8 cellular contexts compared by ENCODE assay signal in the genomic region with DNA sequence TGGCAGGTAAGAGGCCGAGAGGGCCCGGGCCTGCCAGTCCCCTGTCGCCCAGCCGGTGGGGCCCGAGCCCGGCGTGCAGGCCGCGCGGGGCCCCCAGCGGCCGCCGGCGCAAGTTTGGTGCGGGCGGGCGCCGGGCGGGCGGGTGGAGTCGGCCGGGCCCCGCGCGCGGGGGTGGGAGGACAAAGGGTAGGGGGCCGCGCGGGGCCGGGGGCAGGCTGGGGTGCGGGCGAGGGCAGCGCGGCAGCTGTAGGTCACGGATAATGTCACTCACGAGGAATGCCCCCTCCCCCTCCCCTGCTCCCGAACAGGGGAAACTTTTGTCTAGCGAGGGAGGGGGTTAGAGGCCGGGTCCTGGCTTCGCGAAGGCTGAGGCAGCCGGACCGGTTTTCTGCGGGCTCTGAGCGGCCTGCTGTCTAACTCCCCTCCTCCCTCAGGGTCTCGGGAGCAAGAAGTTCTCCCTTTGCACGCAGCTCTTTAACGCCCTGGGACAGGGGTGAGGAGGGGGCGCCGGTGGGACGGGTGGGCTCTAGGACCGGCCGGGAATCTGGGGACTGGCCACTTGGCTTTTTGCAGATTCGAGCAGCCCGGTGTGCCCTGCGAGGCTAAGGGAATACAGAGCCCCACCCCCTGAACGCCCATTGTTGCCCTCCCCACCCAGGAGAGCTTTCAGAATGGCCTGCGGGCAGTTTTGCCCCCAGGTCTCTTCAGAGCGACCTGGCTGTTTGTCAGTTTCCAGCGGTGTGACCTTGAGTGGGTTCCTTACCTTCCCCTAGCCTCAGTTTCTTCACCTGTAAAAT. TPM values are rescaled to one million over a fixed set of nuclear protein-coding genes. Genes with fewer than 3 reads are reported as not detected.
DNase-seq lines count a peak whose midpoint lies in the region; ATAC-seq and TF ChIP-seq lines count a peak whose summit lies in the region.

No MANE protein-coding gene starts in this region.

- peak overlapping the region; percentile 94 for H3K27ac ChIP-seq in vagina

- no peaks in the 10 kb centered on the region for H3K9me3 Mint-ChIP-seq in activated naive CD4-positive, alpha-beta T cell treated with anti-CD3 and anti-CD28 coated beads, Interleukin-2, amount 50 U/mL, for 72 hours

- intact Hi-C loops in vagina (cut with DNase I): no loop called here

- TF ChIP-seq POLR2A in vagina (IDR thresholded peaks at IDR 0.05): no peak

- no peaks in the 10 kb centered on the region for H3K36me3 Mint-ChIP-seq in activated naive CD4-positive, alpha-beta T cell treated with anti-CD3 and anti-CD28 coated beads, Interleukin-2, amount 50 U/mL, for 72 hours

- no peaks in the 10 kb centered on the region for H3K9me3 ChIP-seq in vagina

- peak overlapping the region; percentile 93 for H3K4me3 ChIP-seq in H7 (ENCODE audit: insufficient read depth, low read depth, low read length)
- H3K4me3 ChIP-seq in vagina: peak overlapping the region; percentile 75 to 96

- peak; percentile 65 to 66 for ATAC-seq in activated naive CD4-positive, alpha-beta T cell treated with anti-CD3 and anti-CD28 coated beads, Interleukin-2, amount 50 U/mL, for 72 hours
- peak; percentile 27 for ATAC-seq in omental fat pad (ENCODE audit: low FRiP score)
- no peak for ATAC-seq in HG02970 (IDR thresholded peaks at IDR 0.05; ENCODE audit: low FRiP score, unreplicated experiment)

- H3K27me3 ChIP-seq in H7 (ENCODE audit: control insufficient read depth, insufficient read depth, low read length) (no peaks in the 10 kb centered on the region), vagina (no peaks in the 10 kb centered on the region)

- H3K27ac Mint-ChIP-seq in activated naive CD4-positive, alpha-beta T cell treated with anti-CD3 and anti-CD28 coated beads, Interleukin-2, amount 50 U/mL, for 72 hours: no peak overlapping the region

- peak; percentile 46 for DNase-seq in CD1c-positive myeloid dendritic cell (ENCODE audit: extremely low spot score)
- DNase-seq in H7: peak; percentile 96
- DNase-seq in RKO (ENCODE audit: low spot score): peak; percentile 59
- peak in 1 of 2 donors; percentile 58 for DNase-seq in activated naive CD4-positive, alpha-beta T cell treated with anti-CD3 and anti-CD28 coated beads, Interleukin-2, amount 50 U/mL, for 72 hours (ENCODE audit: low spot score in 2 of 2)
- DNase-seq in glomerular visceral epithelial cell (ENCODE audit: extremely low spot score): peak; percentile 78
- DNase-seq in omental fat pad (ENCODE audit: low spot score): no peak
- no peak for DNase-seq in vagina (ENCODE audit: extremely low spot score in 2 of 2)

- TF ChIP-seq CTCF in omental fat pad (IDR thresholded peaks at IDR 0.05) (no peak), vagina (IDR thresholded peaks at IDR 0.05) (no peak)

- peaks cover 63% of the 10 kb centered on the region for H3K4me1 ChIP-seq in vagina

- no peaks in the 10 kb centered on the region for H3K36me3 ChIP-seq in H7 (replicated peaks; ENCODE audit: control insufficient read depth, insufficient read depth, low read length)
- H3K36me3 ChIP-seq in vagina: no peaks in the 10 kb centered on the region

RNA-seq across cellular contexts. Expression of a gene that starts 21.3 kb away (rescaled TPM):
- total RNA-seq in H7 (2014; rRNA removed; shearing (Covaris generic)): 24.8 and 28.7 TPM in 2 replicates
- total RNA-seq in activated naive CD4-positive, alpha-beta T cell treated with anti-CD3 and anti-CD28 coated beads, Interleukin-2, amount 50 U/mL, for 72 hours: 1 to 10 TPM in 1 of 2 donors, under 1 TPM in 1; 0.87 to 4.5 TPM
- total RNA-seq in omental fat pad (10 to 100 TPM; 45.4 to 86.5 (median 81.2) TPM), vagina (73.9 TPM)

RNA-seq across cellular contexts. Expression of a gene that starts 37.1 kb away (rescaled TPM):
- 2,734 and 3,255 TPM in 2 replicates for total RNA-seq in H7 (2014; rRNA removed; shearing (Covaris generic))
- 1,000 to 10,000 TPM; 2,876 to 3,412 TPM for total RNA-seq in activated naive CD4-positive, alpha-beta T cell treated with anti-CD3 and anti-CD28 coated beads, Interleukin-2, amount 50 U/mL, for 72 hours
- total RNA-seq in omental fat pad (1,000 to 10,000 TPM; 2,241 to 3,327 (median 3,027) TPM), vagina (3,194 TPM)

Comparison
In these comparisons a context has a peak if more than half of its experiments do, and no peak if none do; other contexts are left out.
1. DNase-seq: peak in CD1c-positive myeloid dendritic cell (single experiment), H7 (single experiment), RKO (single experiment) and glomerular visceral epithelial cell (single experiment); none in omental fat pad (single experiment) and vagina (0 of 2).